Comparison of ENCODE assay signal across 24 cellular contexts in the genomic region with DNA sequence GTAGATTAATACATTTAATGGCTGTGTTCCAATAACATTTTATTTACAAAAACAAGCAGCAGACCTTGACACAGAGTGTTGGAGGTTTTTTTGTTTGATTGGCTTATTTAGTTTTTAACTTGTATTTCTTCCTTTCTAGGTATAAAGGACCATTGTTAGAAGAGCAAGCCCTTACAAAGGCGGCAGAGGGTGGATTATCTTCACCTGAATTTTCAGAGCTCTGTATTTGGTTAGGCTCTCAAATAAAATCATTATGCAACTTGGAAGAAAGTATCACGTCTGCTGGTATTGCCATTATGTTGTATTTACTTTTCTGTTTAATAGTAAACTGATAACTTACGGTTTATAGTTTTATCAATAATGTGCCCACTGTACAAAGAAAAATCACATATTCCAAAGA.
"Had no signal": no experiment of that assay in that cellular context is flagged by ENCODE, and none has a peak within 500 bp of the region (broad histone marks: within the 10 kb centered on the region; RNA-seq: fewer than 3 reads in every experiment).

No MANE protein-coding gene starts in this region.

- H3K4me1 Mint-ChIP-seq: neural crest cell had no signal

- H3K9me3 Mint-ChIP-seq: activated B cell treated with CpG ODN at 0.5 μM for 24 hours; activated naive CD8-positive, alpha-beta T cell treated with anti-CD3 and anti-CD28 coated beads, Interleukin-2, amount 10 ng/mL, durations not matched to agents 7 days and 5 days; activated T-cell treated with anti-CD3 and anti-CD28 coated beads, Interleukin-2, amount 50 U/mL, for 24 hours; activated T-helper 17 cell treated with anti-CD3 and anti-CD28 coated beads, Interleukin-2, amount 50 U/mL, for 72 hours; naive thymus-derived CD4-positive, alpha-beta T cell; neural crest cell; stimulated activated naive B cell treated with anti-CD40 and anti-IgM and Interleukin-4, amounts not matched to agents 10 μg/mL and 1 μg/mL and 100 μg/mL, for 72 hours had no signal

- H3K27me3 Mint-ChIP-seq: activated B cell treated with CpG ODN at 0.5 μM for 24 hours; activated CD4-positive, alpha-beta T cell treated with anti-CD3 and anti-CD28 coated beads for 36 hours; activated naive CD8-positive, alpha-beta T cell treated with anti-CD3 and anti-CD28 coated beads, Interleukin-2, amount 10 ng/mL, durations not matched to agents 7 days and 5 days; activated T-cell treated with anti-CD3 and anti-CD28 coated beads, Interleukin-2, amount 50 U/mL, for 24 hours; activated T-helper 17 cell treated with anti-CD3 and anti-CD28 coated beads, Interleukin-2, amount 50 U/mL, for 72 hours; naive thymus-derived CD4-positive, alpha-beta T cell; stimulated activated naive B cell treated with anti-CD40 and anti-IgM and Interleukin-4, amounts not matched to agents 10 μg/mL and 1 μg/mL and 100 μg/mL, for 72 hours had no signal

- DNase-seq: activated B cell treated with CpG ODN at 0.5 μM for 24 hours; activated CD4-positive, alpha-beta T cell treated with anti-CD3 and anti-CD28 coated beads for 36 hours; activated CD4-positive, alpha-beta T cell treated with anti-CD3 and anti-CD28 coated beads, Interleukin-2, amount 50 U/mL, for 4 hours; activated CD8-positive, alpha-beta memory T cell treated with anti-CD3 and anti-CD28 coated beads for 24 hours; activated CD8-positive, alpha-beta memory T cell treated with anti-CD3 and anti-CD28 coated beads, Interleukin-2, amount 50 U/mL, for 4 hours; activated naive CD4-positive, alpha-beta T cell; activated naive CD8-positive, alpha-beta T cell treated with anti-CD3 and anti-CD28 coated beads, Interleukin-2, amount 10 ng/mL, durations not matched to agents 7 days and 5 days; activated T-cell treated with anti-CD3 and anti-CD28 coated beads, Interleukin-2, amount 50 U/mL, for 24 hours; amniotic stem cell; foreskin fibroblast; kidney; left lung; naive thymus-derived CD4-positive, alpha-beta T cell; occipital lobe; posterior cingulate gyrus; retina; stimulated activated CD4-positive, alpha-beta T cell treated with anti-CD3 and anti-CD28 coated beads, Interleukin-2, amount 100 ng/mL, for 48 hours; stimulated activated CD8-positive, alpha-beta memory T cell treated with anti-CD3 and anti-CD28 coated beads, Interleukin-4, amount 100 ng/mL, for 48 hours; stimulated activated naive B cell treated with anti-CD40 and anti-IgM and Interleukin-4, amounts not matched to agents 10 μg/mL and 1 μg/mL and 100 μg/mL, for 72 hours; transverse colon had no signal

- ATAC-seq: activated CD4-positive, alpha-beta T cell treated with anti-CD3 and anti-CD28 coated beads for 36 hours; activated T-helper 17 cell treated with anti-CD3 and anti-CD28 coated beads, Interleukin-2, amount 50 U/mL, for 72 hours; left lung; naive thymus-derived CD4-positive, alpha-beta T cell; stimulated activated naive B cell treated with anti-CD40 and anti-IgM and Interleukin-4, amounts not matched to agents 10 μg/mL and 1 μg/mL and 100 μg/mL, for 72 hours had no signal

- H3K4me3 Mint-ChIP-seq: activated B cell treated with CpG ODN at 0.5 μM for 24 hours; activated CD4-positive, alpha-beta T cell treated with anti-CD3 and anti-CD28 coated beads for 36 hours; activated naive CD8-positive, alpha-beta T cell treated with anti-CD3 and anti-CD28 coated beads, Interleukin-2, amount 10 ng/mL, durations not matched to agents 7 days and 5 days; activated T-cell treated with anti-CD3 and anti-CD28 coated beads, Interleukin-2, amount 50 U/mL, for 24 hours; activated T-helper 17 cell treated with anti-CD3 and anti-CD28 coated beads, Interleukin-2, amount 50 U/mL, for 72 hours; naive thymus-derived CD4-positive, alpha-beta T cell; neural crest cell; stimulated activated naive B cell treated with anti-CD40 and anti-IgM and Interleukin-4, amounts not matched to agents 10 μg/mL and 1 μg/mL and 100 μg/mL, for 72 hours had no signal

- FAIRE-seq: bronchial epithelial cell, urothelium cell line had no signal

- H3K27ac Mint-ChIP-seq: activated B cell treated with CpG ODN at 0.5 μM for 24 hours; activated CD4-positive, alpha-beta T cell treated with anti-CD3 and anti-CD28 coated beads for 36 hours; activated naive CD8-positive, alpha-beta T cell treated with anti-CD3 and anti-CD28 coated beads, Interleukin-2, amount 10 ng/mL, durations not matched to agents 7 days and 5 days; activated T-cell treated with anti-CD3 and anti-CD28 coated beads, Interleukin-2, amount 50 U/mL, for 24 hours; activated T-helper 17 cell treated with anti-CD3 and anti-CD28 coated beads, Interleukin-2, amount 50 U/mL, for 72 hours; naive thymus-derived CD4-positive, alpha-beta T cell; stimulated activated naive B cell treated with anti-CD40 and anti-IgM and Interleukin-4, amounts not matched to agents 10 μg/mL and 1 μg/mL and 100 μg/mL, for 72 hours had no signal
